Comparison of ENCODE assay signal across 24 cellular contexts in genomic region chr5:154046486-154046885, GRCh38.
"Had no signal": no experiment of that assay in that cellular context is flagged by ENCODE, and none has a peak within 500 bp of the region (broad histone marks: within the 10 kb centered on the region; RNA-seq: fewer than 3 reads in every experiment).

No MANE protein-coding gene starts in this region.

- H3K9me3 Mint-ChIP-seq: activated B cell treated with CpG ODN at 0.5 μM for 24 hours; activated CD4-positive, alpha-beta memory T cell treated with anti-CD3 and anti-CD28 coated beads for 36 hours; activated naive CD4-positive, alpha-beta T cell treated with anti-CD3 and anti-CD28 coated beads, Interleukin-2, amount 10 ng/mL, durations not matched to agents 7 days and 5 days; activated T-cell treated with anti-CD3 and anti-CD28 coated beads, Interleukin-2, amount 50 U/mL, for 4 hours; brain; endodermal cell; naive thymus-derived CD8-positive, alpha-beta T cell; T-helper 1 cell treated with Interleukin-12 subunit alpha and Interleukin-12 subunit beta and Interleukin-4 antibody, amounts not matched to agents 30 μg/mL and 1 μg/mL, for 36 hours had no signal

- H3K27me3 ChIP-seq: colonic mucosa, stomach, suprapubic skin, tibial nerve, uterus had no signal

- H3K4me3 ChIP-seq: colonic mucosa, lower lobe of right lung, psoas muscle, skin epidermis, stomach, suprapubic skin, tibial nerve, uterus had no signal

- H3K27ac ChIP-seq: colonic mucosa, epithelial cell of prostate, lower lobe of right lung, psoas muscle, stomach, suprapubic skin, tibial nerve, uterus had no signal

- H3K4me1 Mint-ChIP-seq: endodermal cell had no signal

- DNase-seq: activated B cell treated with CpG ODN at 0.5 μM for 24 hours; activated CD4-positive, alpha-beta memory T cell treated with anti-CD3 and anti-CD28 coated beads for 36 hours; activated CD4-positive, alpha-beta T cell treated with anti-CD3 and anti-CD28 coated beads for 4 hours; activated effector memory CD4-positive, alpha-beta T cell treated with anti-CD3 and anti-CD28 coated beads, Interleukin-2, amount 50 U/mL, for 16 hours; activated naive CD4-positive, alpha-beta T cell treated with anti-CD3 and anti-CD28 coated beads, Interleukin-2, amount 10 ng/mL, durations not matched to agents 7 days and 5 days; activated T-cell treated with anti-CD3 and anti-CD28 coated beads, Interleukin-2, amount 50 U/mL, for 4 hours; aorta; colonic mucosa; endodermal cell; kidney; lower lobe of right lung; naive thymus-derived CD8-positive, alpha-beta T cell; psoas muscle; right cardiac atrium; stimulated activated CD4-positive, alpha-beta T cell treated with anti-CD3 and anti-CD28 coated beads, Interleukin-1b, Interleukin-23, amount 100 ng/mL, for 48 hours; stomach; uterus had no signal

- H3K9me3 ChIP-seq: colonic mucosa, lower lobe of right lung, psoas muscle, stomach, suprapubic skin, tibial nerve, uterus had no signal

- H3K27me3 Mint-ChIP-seq: activated B cell treated with CpG ODN at 0.5 μM for 24 hours; activated CD4-positive, alpha-beta memory T cell treated with anti-CD3 and anti-CD28 coated beads for 36 hours; activated naive CD4-positive, alpha-beta T cell treated with anti-CD3 and anti-CD28 coated beads, Interleukin-2, amount 10 ng/mL, durations not matched to agents 7 days and 5 days; brain; naive thymus-derived CD8-positive, alpha-beta T cell had no signal

- H3K4me3 Mint-ChIP-seq: activated B cell treated with CpG ODN at 0.5 μM for 24 hours; activated CD4-positive, alpha-beta memory T cell treated with anti-CD3 and anti-CD28 coated beads for 36 hours; activated naive CD4-positive, alpha-beta T cell treated with anti-CD3 and anti-CD28 coated beads, Interleukin-2, amount 10 ng/mL, durations not matched to agents 7 days and 5 days; endodermal cell; T-helper 1 cell treated with Interleukin-12 subunit alpha and Interleukin-12 subunit beta and Interleukin-4 antibody, amounts not matched to agents 30 μg/mL and 1 μg/mL, for 36 hours had no signal

- ATAC-seq: activated T-cell treated with anti-CD3 and anti-CD28 coated beads, Interleukin-2, amount 50 U/mL, for 4 hours; left lobe of liver; lower lobe of right lung; naive thymus-derived CD8-positive, alpha-beta T cell; psoas muscle; right cardiac atrium had no signal

- H3K4me1 ChIP-seq: colonic mucosa, uterus had no signal

- H3K36me3 ChIP-seq: colonic mucosa, suprapubic skin, uterus had no signal

- H3K27ac Mint-ChIP-seq: activated B cell treated with CpG ODN at 0.5 μM for 24 hours; activated CD4-positive, alpha-beta memory T cell treated with anti-CD3 and anti-CD28 coated beads for 36 hours; activated naive CD4-positive, alpha-beta T cell treated with anti-CD3 and anti-CD28 coated beads, Interleukin-2, amount 10 ng/mL, durations not matched to agents 7 days and 5 days; endodermal cell; T-helper 1 cell treated with Interleukin-12 subunit alpha and Interleukin-12 subunit beta and Interleukin-4 antibody, amounts not matched to agents 30 μg/mL and 1 μg/mL, for 36 hours had no signal
